29 cellular contexts compared by ENCODE assay signal in the genomic region with DNA sequence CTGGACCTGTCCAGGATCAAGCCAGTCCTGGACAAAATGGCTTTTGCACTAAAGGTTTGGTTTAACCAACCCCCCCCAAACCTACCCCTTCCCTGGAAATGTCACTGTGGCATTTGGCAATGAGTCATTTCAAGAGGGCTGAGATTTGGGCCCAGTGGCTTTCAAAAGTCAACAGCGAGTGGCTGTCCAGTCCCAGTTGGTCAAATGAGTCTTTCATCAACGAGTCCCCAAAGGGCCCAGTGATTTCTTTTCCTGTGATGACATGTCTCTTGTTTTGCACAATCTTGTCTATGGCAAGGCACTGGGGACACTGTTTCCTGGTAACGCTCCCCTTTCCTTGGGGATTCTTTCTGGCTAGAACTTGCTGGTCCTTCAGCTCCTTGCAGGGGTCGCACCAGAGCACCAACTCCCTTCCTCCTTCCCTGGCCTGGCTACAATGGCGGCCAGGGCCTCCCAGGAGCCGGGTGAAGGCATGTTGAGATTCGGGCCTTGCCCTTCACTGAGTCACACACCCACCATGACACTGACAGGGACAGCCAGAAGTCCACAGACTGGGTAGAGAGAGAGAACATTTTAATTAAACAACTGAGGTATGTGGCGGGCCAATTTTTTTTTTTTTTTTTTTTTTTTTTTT.
DNase-seq lines count a peak whose midpoint lies in the region; ATAC-seq, FAIRE-seq and TF ChIP-seq lines count a peak whose summit lies in the region.
"Had no signal": no experiment of that assay in that cellular context is flagged by ENCODE, and none has a peak within 500 bp of the region (broad histone marks: within the 10 kb centered on the region; RNA-seq: fewer than 3 reads in every experiment).

No MANE protein-coding gene starts in this region.

- no peaks in the 10 kb centered on the region for H3K9me3 Mint-ChIP-seq in activated CD4-positive, alpha-beta T cell treated with anti-CD3 and anti-CD28 coated beads, Interleukin-2, amount 10 ng/mL, durations not matched to agents 24 days and 14 days
- H3K9me3 Mint-ChIP-seq in activated T-helper 17 cell treated with anti-CD3 and anti-CD28 coated beads, Interleukin-2, amount 50 U/mL, for 72 hours, result no peaks in the 10 kb centered on the region
- H3K9me3 Mint-ChIP-seq in stimulated activated effector memory CD8-positive, alpha-beta T cell treated with anti-CD3 and anti-CD28 coated beads, Interleukin-12 subunit alpha, Interleukin-12 subunit beta, amount 100 ng/mL, for 72 hours, result no peaks in the 10 kb centered on the region
- H3K9me3 Mint-ChIP-seq: activated naive CD4-positive, alpha-beta T cell treated with anti-CD3 and anti-CD28 coated beads, Interleukin-2, amount 50 U/mL, for 72 hours; endodermal cell had no signal

- H3K36me3 ChIP-seq in kidney (ENCODE audit: control insufficient read depth in 1 of 2, insufficient read depth in 2 of 2, low read length in 2 of 2), result no peaks in the 10 kb centered on the region
- H3K36me3 ChIP-seq: left lung, prostate gland had no signal

- no peaks in the 10 kb centered on the region for H3K27me3 Mint-ChIP-seq in activated CD4-positive, alpha-beta T cell treated with anti-CD3 and anti-CD28 coated beads, Interleukin-2, amount 10 ng/mL, durations not matched to agents 24 days and 14 days
- no peaks in the 10 kb centered on the region for H3K27me3 Mint-ChIP-seq in activated T-helper 17 cell treated with anti-CD3 and anti-CD28 coated beads, Interleukin-2, amount 50 U/mL, for 72 hours
- H3K27me3 Mint-ChIP-seq: activated CD4-positive, alpha-beta T cell treated with anti-CD3 and anti-CD28 coated beads for 36 hours; CD4-positive, CD25-positive, alpha-beta regulatory T cell had no signal

- no peak for ATAC-seq in activated T-helper 17 cell treated with anti-CD3 and anti-CD28 coated beads, Interleukin-2, amount 50 U/mL, for 72 hours (replicated peaks)
- ATAC-seq in stimulated activated effector memory CD8-positive, alpha-beta T cell treated with anti-CD3 and anti-CD28 coated beads, Interleukin-12 subunit alpha, Interleukin-12 subunit beta, amount 100 ng/mL, for 72 hours, result no peak
- ATAC-seq: activated CD4-positive, alpha-beta T cell treated with anti-CD3 and anti-CD28 coated beads for 36 hours; left lung; Panc1 had no signal

- no peak for DNase-seq in activated CD4-positive, alpha-beta T cell treated with anti-CD3 and anti-CD28 coated beads, Interleukin-2, amount 10 ng/mL, durations not matched to agents 24 days and 14 days
- DNase-seq in activated CD4-positive, alpha-beta T cell treated with anti-CD3 and anti-CD28 coated beads, Interleukin-2, amount 50 U/mL, for 4 hours, result no peak
- peak; percentile 53 for DNase-seq in kidney
- no peak for DNase-seq in stimulated activated effector memory CD8-positive, alpha-beta T cell treated with anti-CD3 and anti-CD28 coated beads, Interleukin-12 subunit alpha, Interleukin-12 subunit beta, amount 100 ng/mL, for 72 hours (ENCODE audit: low spot score in 2 of 2)
- DNase-seq in COLO668 (lab: John Stamatoyannopoulos, UW; ENCODE audit: unreplicated experiment), result no peak
- DNase-seq in activated gamma-delta T cell (lab: John Stamatoyannopoulos, UW), result no peak
- no peak for DNase-seq in ACHN
- DNase-seq: activated CD4-positive, alpha-beta T cell treated with anti-CD3 and anti-CD28 coated beads for 36 hours; CD4-positive, CD25-positive, alpha-beta regulatory T cell; DND-41; endodermal cell; GOT3; left lung; NCI-H1436; NCI-H2081 treated with DMSO at 0.1 percent for 48 hours; NCI-H226; NCI-H748 treated with DMSO at 0.1 percent for 48 hours; SIG-M5; stimulated activated CD4-positive, alpha-beta T cell treated with anti-CD3 and anti-CD28 coated beads, Interleukin-15, amount 100 ng/mL, for 24 hours; stimulated activated naive CD4-positive, alpha-beta T cell had no signal

- H3K4me1 Mint-ChIP-seq in activated CD4-positive, alpha-beta T cell treated with anti-CD3 and anti-CD28 coated beads, Interleukin-2, amount 10 ng/mL, durations not matched to agents 24 days and 14 days, result peaks cover 11% of the 10 kb centered on the region
- H3K4me1 Mint-ChIP-seq in activated T-helper 17 cell treated with anti-CD3 and anti-CD28 coated beads, Interleukin-2, amount 50 U/mL, for 72 hours, result peaks cover 6% of the 10 kb centered on the region
- peaks cover 17% of the 10 kb centered on the region for H3K4me1 Mint-ChIP-seq in stimulated activated effector memory CD8-positive, alpha-beta T cell treated with anti-CD3 and anti-CD28 coated beads, Interleukin-12 subunit alpha, Interleukin-12 subunit beta, amount 100 ng/mL, for 72 hours

- no peak overlapping the region for H3K9ac ChIP-seq in kidney (ENCODE audit: low read length in 2 of 2)

- H3K4me3 Mint-ChIP-seq in activated CD4-positive, alpha-beta T cell treated with anti-CD3 and anti-CD28 coated beads, Interleukin-2, amount 10 ng/mL, durations not matched to agents 24 days and 14 days, result no peak overlapping the region
- H3K4me3 Mint-ChIP-seq in activated T-helper 17 cell treated with anti-CD3 and anti-CD28 coated beads, Interleukin-2, amount 50 U/mL, for 72 hours, result no peak overlapping the region
- no peak overlapping the region for H3K4me3 Mint-ChIP-seq in stimulated activated effector memory CD8-positive, alpha-beta T cell treated with anti-CD3 and anti-CD28 coated beads, Interleukin-12 subunit alpha, Interleukin-12 subunit beta, amount 100 ng/mL, for 72 hours
- H3K4me3 Mint-ChIP-seq: activated CD4-positive, alpha-beta T cell treated with anti-CD3 and anti-CD28 coated beads for 36 hours; CD4-positive, CD25-positive, alpha-beta regulatory T cell; endodermal cell had no signal

- FAIRE-seq in kidney (lab: Jason Lieb, UNC), result no peak
- FAIRE-seq: D721Med, GM19239, urothelium cell line had no signal

- intact Hi-C loops in activated CD4-positive, alpha-beta T cell treated with anti-CD3 and anti-CD28 coated beads, Interleukin-2, amount 10 ng/mL, durations not matched to agents 24 days and 14 days (cut with micrococcal nuclease), result no loop called here
- intact Hi-C loops in kidney (cut with DNase I), result no loop called here

- no peak for TF ChIP-seq CTCF in kidney (IDR thresholded peaks at IDR 0.05; ENCODE audit: borderline replicate concordance, extremely low read depth, insufficient read depth)

- in situ Hi-C loops in ACHN (cut with HindIII; ENCODE audit: low pct_ligation_motif_present, low pct_unique_long_range_greater_than_20kb, low sequenced_read_pairs), result no loop called here

- H3K4me1 ChIP-seq in kidney (ENCODE audit: control insufficient read depth in 1 of 2, insufficient read depth in 1 of 2, low read depth in 1 of 2, low read length in 2 of 2), result peaks cover 0 to 2% of the 10 kb centered on the region in 2 donors
- H3K4me1 ChIP-seq: prostate gland had no signal

- H3K9me3 ChIP-seq in kidney (ENCODE audit: control insufficient read depth in 1 of 2, low read length in 2 of 2), result no peaks in the 10 kb centered on the region
- H3K9me3 ChIP-seq: prostate gland had no signal

- H3K27ac Mint-ChIP-seq in activated CD4-positive, alpha-beta T cell treated with anti-CD3 and anti-CD28 coated beads, Interleukin-2, amount 10 ng/mL, durations not matched to agents 24 days and 14 days, result peak overlapping the region; percentile 29
- peak overlapping the region; percentile 48 for H3K27ac Mint-ChIP-seq in activated T-helper 17 cell treated with anti-CD3 and anti-CD28 coated beads, Interleukin-2, amount 50 U/mL, for 72 hours
- peak overlapping the region; percentile 58 for H3K27ac Mint-ChIP-seq in stimulated activated effector memory CD8-positive, alpha-beta T cell treated with anti-CD3 and anti-CD28 coated beads, Interleukin-12 subunit alpha, Interleukin-12 subunit beta, amount 100 ng/mL, for 72 hours
- H3K27ac Mint-ChIP-seq: activated CD4-positive, alpha-beta T cell treated with anti-CD3 and anti-CD28 coated beads for 36 hours; activated naive CD4-positive, alpha-beta T cell treated with anti-CD3 and anti-CD28 coated beads, Interleukin-2, amount 50 U/mL, for 72 hours; CD4-positive, CD25-positive, alpha-beta regulatory T cell; endodermal cell had no signal

- H3K36me3 Mint-ChIP-seq in activated CD4-positive, alpha-beta T cell treated with anti-CD3 and anti-CD28 coated beads, Interleukin-2, amount 10 ng/mL, durations not matched to agents 24 days and 14 days (ENCODE audit: low read depth), result peaks cover 5% of the 10 kb centered on the region
- H3K36me3 Mint-ChIP-seq in activated T-helper 17 cell treated with anti-CD3 and anti-CD28 coated beads, Interleukin-2, amount 50 U/mL, for 72 hours (ENCODE audit: low read depth), result peaks cover 2% of the 10 kb centered on the region
- H3K36me3 Mint-ChIP-seq in stimulated activated effector memory CD8-positive, alpha-beta T cell treated with anti-CD3 and anti-CD28 coated beads, Interleukin-12 subunit alpha, Interleukin-12 subunit beta, amount 100 ng/mL, for 72 hours, result peaks cover 5% of the 10 kb centered on the region
- H3K36me3 Mint-ChIP-seq: CD4-positive, CD25-positive, alpha-beta regulatory T cell had no signal

- no peak overlapping the region for H3K27ac ChIP-seq in kidney (ENCODE audit: low read depth in 2 of 2, low read length in 2 of 2)
- H3K27ac ChIP-seq: 22Rv1, HL-60, left lung, prostate gland had no signal

- no peak overlapping the region for H3K4me3 ChIP-seq in kidney (ENCODE audit: low read length in 2 of 2)
- H3K4me3 ChIP-seq: left lung, prostate gland had no signal
